ENCODE assay signal across 1 cellular context in the genomic region with DNA sequence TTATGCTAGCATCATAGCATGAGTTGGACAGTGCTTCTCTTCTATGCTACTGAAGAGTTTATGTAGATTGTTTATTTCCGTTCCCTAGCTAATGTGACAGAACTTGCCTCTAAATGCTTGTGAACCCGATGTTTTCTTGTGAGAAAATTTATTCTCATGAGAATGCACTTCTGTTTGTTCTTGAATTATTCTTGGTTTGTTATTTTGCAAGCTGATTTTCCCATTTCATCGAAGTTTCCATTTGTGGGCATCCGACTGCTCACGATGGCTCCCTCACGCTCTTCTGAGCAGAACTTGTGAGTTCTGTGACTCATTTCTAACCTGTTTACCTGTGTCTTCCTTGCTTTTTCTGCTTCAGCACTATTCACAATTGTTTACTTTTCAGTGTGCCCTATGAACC.
TF ChIP-seq lines count a peak whose summit lies in the region.

No MANE protein-coding gene starts in this region.

TF ChIP-seq in HepG2, 621 proteins besides CTCF, POLR2A, EP300 and RAD21 (continued from another document):
- TF ChIP-seq, protein P1, sequence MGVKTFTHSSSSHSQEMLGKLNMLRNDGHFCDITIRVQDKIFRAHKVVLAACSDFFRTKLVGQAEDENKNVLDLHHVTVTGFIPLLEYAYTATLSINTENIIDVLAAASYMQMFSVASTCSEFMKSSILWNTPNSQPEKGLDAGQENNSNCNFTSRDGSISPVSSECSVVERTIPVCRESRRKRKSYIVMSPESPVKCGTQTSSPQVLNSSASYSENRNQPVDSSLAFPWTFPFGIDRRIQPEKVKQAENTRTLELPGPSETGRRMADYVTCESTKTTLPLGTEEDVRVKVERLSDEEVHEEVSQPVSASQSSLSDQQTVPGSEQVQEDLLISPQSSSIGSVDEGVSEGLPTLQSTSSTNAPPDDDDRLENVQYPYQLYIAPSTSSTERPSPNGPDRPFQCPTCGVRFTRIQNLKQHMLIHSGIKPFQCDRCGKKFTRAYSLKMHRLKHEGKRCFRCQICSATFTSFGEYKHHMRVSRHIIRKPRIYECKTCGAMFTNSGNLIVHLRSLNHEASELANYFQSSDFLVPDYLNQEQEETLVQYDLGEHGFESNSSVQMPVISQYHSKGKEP (CRISPR knock-in tag; IDR thresholded peaks at IDR 0.05), result no peak
- TF ChIP-seq NCOA1 (CRISPR knock-in tag; IDR thresholded peaks at IDR 0.05) (no peak), MEF2D (CRISPR knock-in tag; IDR thresholded peaks at IDR 0.05) (no peak)
